Comparison of ENCODE assay signal across 8 cellular contexts in genomic region chr15:63899606-63900005, GRCh38.
DNase-seq lines count a peak whose midpoint lies in the region; ATAC-seq and TF ChIP-seq lines count a peak whose summit lies in the region.
"Not testable (repeated sequence)": the region's sequence is repeated elsewhere in the genome, so short reads cannot be mapped to it uniquely, and the experiment has no call there.

No MANE protein-coding gene starts in this region.

- peaks cover 63% of the 10 kb centered on the region for H3K4me1 Mint-ChIP-seq in CD14-positive monocyte
- H3K4me1 Mint-ChIP-seq in T-cell, result peaks cover 54 to 66% (median 56%) of the 10 kb centered on the region in 3 donors
- H3K4me1 Mint-ChIP-seq in activated T-cell treated with anti-CD3 and anti-CD28 coated beads, Interleukin-2, amount 50 U/mL, for 24 hours (ENCODE audit: low read depth), result peaks cover 41% of the 10 kb centered on the region
- H3K4me1 Mint-ChIP-seq in activated naive CD8-positive, alpha-beta T cell treated with anti-CD3 and anti-CD28 coated beads, Interleukin-2, amount 10 ng/mL, durations not matched to agents 7 days and 5 days, result peaks cover 41% of the 10 kb centered on the region
- peaks cover 78 to 86% of the 10 kb centered on the region in 2 donors for H3K4me1 Mint-ChIP-seq in immature natural killer cell
- H3K4me1 Mint-ChIP-seq in naive thymus-derived CD8-positive, alpha-beta T cell, result peaks cover 34 to 72% (median 67%) of the 10 kb centered on the region in 4 donors

- POLR2A ChIA-PET in T-cell (lab: Charles Lee); activated naive CD8-positive, alpha-beta T cell treated with anti-CD3 and anti-CD28 coated beads, Interleukin-2, amount 10 ng/mL, durations not matched to agents 7 days and 5 days (lab: Charles Lee): not testable (repeated sequence)
- POLR2A ChIA-PET in naive thymus-derived CD8-positive, alpha-beta T cell (lab: Charles Lee), result interaction anchor here (0.7 to 1.2 kb wide), 2 partner anchors 64 to 168 kb away, joined by 3 read pairs; no protein-coding TSS in a partner anchor

- TF ChIP-seq CTCF in CD14-positive monocyte (IDR thresholded peaks at IDR 0.05); spleen (IDR thresholded peaks at IDR 0.05 in 8 of 11, conservative IDR thresholded peaks at IDR 0.05 in 3 of 11); upper lobe of right lung (IDR thresholded peaks at IDR 0.05): not testable (repeated sequence)

- not testable (repeated sequence) for H3K36me3 Mint-ChIP-seq in CD14-positive monocyte; T-cell; activated T-cell treated with anti-CD3 and anti-CD28 coated beads, Interleukin-2, amount 50 U/mL, for 24 hours (ENCODE audit: low read depth); activated naive CD8-positive, alpha-beta T cell treated with anti-CD3 and anti-CD28 coated beads, Interleukin-2, amount 10 ng/mL, durations not matched to agents 7 days and 5 days; immature natural killer cell; naive thymus-derived CD8-positive, alpha-beta T cell

- H3K27me3 Mint-ChIP-seq in CD14-positive monocyte (ENCODE audit: low read depth in 3 of 3); T-cell; activated T-cell treated with anti-CD3 and anti-CD28 coated beads, Interleukin-2, amount 50 U/mL, for 24 hours; activated naive CD8-positive, alpha-beta T cell treated with anti-CD3 and anti-CD28 coated beads, Interleukin-2, amount 10 ng/mL, durations not matched to agents 7 days and 5 days; naive thymus-derived CD8-positive, alpha-beta T cell: not testable (repeated sequence)
- peaks cover 5 to 18% (median 10%) of the 10 kb centered on the region in 3 donors for H3K27me3 Mint-ChIP-seq in immature natural killer cell (ENCODE audit: low read depth in 3 of 3)

- WGBS in spleen, 5 donors, result 74 to 90% (median 76%) methylated on average over 7 of the region's 7 CpGs

- H3K9me3 ChIP-seq in spleen, upper lobe of right lung: not testable (repeated sequence)

- not testable (repeated sequence) for DNase-seq in CD14-positive monocyte (ENCODE audit: low spot score); T-cell; activated T-cell treated with anti-CD3 and anti-CD28 coated beads, Interleukin-2, amount 50 U/mL, for 24 hours; activated naive CD8-positive, alpha-beta T cell treated with anti-CD3 and anti-CD28 coated beads, Interleukin-2, amount 10 ng/mL, durations not matched to agents 7 days and 5 days; immature natural killer cell; naive thymus-derived CD8-positive, alpha-beta T cell; upper lobe of right lung
- peak; percentile 16 for DNase-seq in spleen

- not testable (repeated sequence) for TF ChIP-seq POLR2A in spleen (IDR thresholded peaks at IDR 0.05)

- intact Hi-C loops in CD14-positive monocyte (cut with micrococcal nuclease), result loop anchor here in 1 of 2 donors (10.0 kb wide), 1 partner anchor 145 kb away; no protein-coding TSS in a partner anchor
- intact Hi-C loops in spleen (cut with DNase I; ENCODE audit: low total_unique reads), result loop anchor here (10.0 kb wide), 2 partner anchors 65 to 145 kb away; partner anchors contain the start of gene HERC1
- intact Hi-C loops in upper lobe of right lung (cut with DNase I), result loop anchor here (10.0 kb wide), 1 partner anchor 145 kb away; no protein-coding TSS in a partner anchor

- not testable (repeated sequence) for ATAC-seq in T-cell (replicated peaks in 1 of 4); activated naive CD8-positive, alpha-beta T cell treated with anti-CD3 and anti-CD28 coated beads, Interleukin-2, amount 10 ng/mL, durations not matched to agents 7 days and 5 days (ENCODE audit: low read depth); naive thymus-derived CD8-positive, alpha-beta T cell; upper lobe of right lung

- H3K4me1 ChIP-seq in spleen (peaks cover 9 to 98% (median 68%) of the 10 kb centered on the region in 6 donors), upper lobe of right lung (peaks cover 24% of the 10 kb centered on the region)

- CTCF ChIA-PET in T-cell (lab: Charles Lee), result interaction anchor here in 1 of 2 donors (0.6 to 0.7 kb wide), 2 partner anchors 110 to 182 kb away, joined by 4 to 13 read pairs; no protein-coding TSS in a partner anchor

- H3K27ac ChIP-seq in spleen, result peak overlapping the region in 7 of 8 donors; percentile 31 to 73 (median 64)
- peak overlapping the region; percentile 42 for H3K27ac ChIP-seq in upper lobe of right lung

- H3K27ac Mint-ChIP-seq in CD14-positive monocyte, result peak overlapping the region; percentile 52 to 93 (median 74)
- H3K27ac Mint-ChIP-seq in T-cell, result peak overlapping the region; percentile 48 to 84
- peak overlapping the region; percentile 10 for H3K27ac Mint-ChIP-seq in activated T-cell treated with anti-CD3 and anti-CD28 coated beads, Interleukin-2, amount 50 U/mL, for 24 hours
- peak overlapping the region; percentile 55 for H3K27ac Mint-ChIP-seq in activated naive CD8-positive, alpha-beta T cell treated with anti-CD3 and anti-CD28 coated beads, Interleukin-2, amount 10 ng/mL, durations not matched to agents 7 days and 5 days
- H3K27ac Mint-ChIP-seq in immature natural killer cell, result peak overlapping the region; percentile 9 to 80 (median 42)
- peak overlapping the region; percentile 37 to 91 (median 74) for H3K27ac Mint-ChIP-seq in naive thymus-derived CD8-positive, alpha-beta T cell

- not testable (repeated sequence) for H3K4me3 ChIP-seq in spleen, upper lobe of right lung

- H3K27me3 ChIP-seq in spleen (replicated peaks in 1 of 7); upper lobe of right lung: not testable (repeated sequence)

- not testable (repeated sequence) for H3K36me3 ChIP-seq in spleen, upper lobe of right lung

- not testable (repeated sequence) for H3K9me3 Mint-ChIP-seq in CD14-positive monocyte; T-cell; activated T-cell treated with anti-CD3 and anti-CD28 coated beads, Interleukin-2, amount 50 U/mL, for 24 hours; activated naive CD8-positive, alpha-beta T cell treated with anti-CD3 and anti-CD28 coated beads, Interleukin-2, amount 10 ng/mL, durations not matched to agents 7 days and 5 days; immature natural killer cell; naive thymus-derived CD8-positive, alpha-beta T cell

- H3K4me3 Mint-ChIP-seq in CD14-positive monocyte (peak overlapping the region; percentile 68 to 80), T-cell (peak overlapping the region in 1 of 3 donors; percentile 47), immature natural killer cell (peak overlapping the region; percentile 38 to 85 (median 73))
- H3K4me3 Mint-ChIP-seq in activated T-cell treated with anti-CD3 and anti-CD28 coated beads, Interleukin-2, amount 50 U/mL, for 24 hours; activated naive CD8-positive, alpha-beta T cell treated with anti-CD3 and anti-CD28 coated beads, Interleukin-2, amount 10 ng/mL, durations not matched to agents 7 days and 5 days: not testable (repeated sequence)
- H3K4me3 Mint-ChIP-seq in naive thymus-derived CD8-positive, alpha-beta T cell, result peak overlapping the region in 7 of 10 donors; percentile 37 to 76 (median 58)

Comparison
In these comparisons a context has a peak if more than half of its experiments do, and no peak if none do; other contexts are left out.
1. H3K27ac Mint-ChIP-seq: peak in every context shown above with its lines; median percentile 74 in CD14-positive monocyte; 74 in naive thymus-derived CD8-positive, alpha-beta T cell; 66 in T-cell; 55 in activated naive CD8-positive, alpha-beta T cell treated with anti-CD3 and anti-CD28 coated beads, Interleukin-2, amount 10 ng/mL, durations not matched to agents 7 days and 5 days; 42 in immature natural killer cell; 10 in activated T-cell treated with anti-CD3 and anti-CD28 coated beads, Interleukin-2, amount 50 U/mL, for 24 hours.